ENCODE assay signal across 29 cellular contexts in genomic region chr20:877814-878213, GRCh38. TPM values are rescaled to one million over a fixed set of nuclear protein-coding genes. Genes with fewer than 3 reads are reported as not detected.
"Had no signal": no experiment of that assay in that cellular context is flagged by ENCODE, and none has a peak within 500 bp of the region (broad histone marks: within the 10 kb centered on the region; RNA-seq: fewer than 3 reads in every experiment).

No MANE protein-coding gene starts in this region.

- H3K4me3 Mint-ChIP-seq: stimulated activated effector memory CD8-positive, alpha-beta T cell treated with anti-CD3 and anti-CD28 coated beads, Interleukin-12 subunit alpha, Interleukin-12 subunit beta, amount 100 ng/mL, for 72 hours; stimulated activated memory B cell treated with anti-CD40 and anti-IgM and Interleukin-4, amounts not matched to agents 10 μg/mL and 1 μg/mL and 100 μg/mL, for 72 hours; stimulated activated naive B cell treated with anti-CD40 and anti-IgM and Interleukin-4, amounts not matched to agents 10 μg/mL and 1 μg/mL and 100 μg/mL, for 72 hours; stimulated activated naive CD8-positive, alpha-beta T cell treated with anti-CD3 and anti-CD28 coated beads, Interleukin-15, amount 100 ng/mL, for 72 hours; stimulated activated naive CD8-positive, alpha-beta T cell treated with anti-CD3 and anti-CD28 coated beads, Interleukin-15, Interleukin-2, amounts not matched to agents 100 ng/mL and 50 ng/mL, for 24 hours; type B pancreatic cell had no signal

- H3K27me3 ChIP-seq: suprapubic skin, testis, thyroid gland, tibial artery, tibial nerve, transverse colon, upper lobe of left lung, upper lobe of right lung, uterus, vagina had no signal

- H3K9me3 Mint-ChIP-seq: stimulated activated effector memory CD8-positive, alpha-beta T cell treated with anti-CD3 and anti-CD28 coated beads, Interleukin-12 subunit alpha, Interleukin-12 subunit beta, amount 100 ng/mL, for 72 hours; stimulated activated memory B cell treated with anti-CD40 and anti-IgM and Interleukin-4, amounts not matched to agents 10 μg/mL and 1 μg/mL and 100 μg/mL, for 72 hours; stimulated activated naive B cell treated with anti-CD40 and anti-IgM and Interleukin-4, amounts not matched to agents 10 μg/mL and 1 μg/mL and 100 μg/mL, for 72 hours; stimulated activated naive CD8-positive, alpha-beta T cell treated with anti-CD3 and anti-CD28 coated beads, Interleukin-15, amount 100 ng/mL, for 72 hours; stimulated activated naive CD8-positive, alpha-beta T cell treated with anti-CD3 and anti-CD28 coated beads, Interleukin-15, Interleukin-2, amounts not matched to agents 100 ng/mL and 50 ng/mL, for 24 hours; type B pancreatic cell had no signal

- H3K27ac ChIP-seq: stomach, suprapubic skin, testis, thoracic aorta, thyroid gland, tibial artery, tibial nerve, transverse colon, upper lobe of left lung, upper lobe of right lung, uterus, vagina had no signal

- H3K4me3 ChIP-seq: stomach, suprapubic skin, testis, thoracic aorta, thyroid gland, tibial artery, tibial nerve, transverse colon, upper lobe of left lung, upper lobe of right lung, uterus, vagina had no signal

- H3K4me1 ChIP-seq: stomach, testis, thyroid gland, tibial artery, tibial nerve, transverse colon, upper lobe of right lung, uterus, vagina had no signal

- ATAC-seq: stimulated activated effector memory CD8-positive, alpha-beta T cell treated with anti-CD3 and anti-CD28 coated beads, Interleukin-12 subunit alpha, Interleukin-12 subunit beta, amount 100 ng/mL, for 72 hours; stimulated activated memory B cell treated with anti-CD40 and anti-IgM and Interleukin-4, amounts not matched to agents 10 μg/mL and 1 μg/mL and 100 μg/mL, for 72 hours; stimulated activated naive B cell treated with anti-CD40 and anti-IgM and Interleukin-4, amounts not matched to agents 10 μg/mL and 1 μg/mL and 100 μg/mL, for 72 hours; stimulated activated naive CD8-positive, alpha-beta T cell treated with anti-CD3 and anti-CD28 coated beads, Interleukin-15, amount 100 ng/mL, for 72 hours; stimulated activated naive CD8-positive, alpha-beta T cell treated with anti-CD3 and anti-CD28 coated beads, Interleukin-15, Interleukin-2, amounts not matched to agents 100 U/mL and 50 U/mL, for 24 hours; upper lobe of right lung had no signal

- H3K9me3 ChIP-seq: stomach, suprapubic skin, testis, thoracic aorta, thyroid gland, tibial artery, tibial nerve, transverse colon, upper lobe of left lung, upper lobe of right lung, uterus, vagina had no signal

- H3K36me3 ChIP-seq: stomach, suprapubic skin, thoracic aorta, thyroid gland, tibial artery, tibial nerve, transverse colon, upper lobe of left lung, upper lobe of right lung, uterus, vagina had no signal

- DNase-seq: stimulated activated CD4-positive, alpha-beta T cell treated with anti-CD3 and anti-CD28 coated beads, Interleukin-2, amount 100 ng/mL, for 48 hours; stimulated activated CD4-positive, alpha-beta T cell treated with anti-CD3 and anti-CD28 coated beads, Interleukin-4, amount 100 ng/mL, for 1 hour; stimulated activated CD4-positive, alpha-beta T cell treated with anti-CD3 and anti-CD28 coated beads, Interleukin-4, amount 100 ng/mL, for 24 hours; stimulated activated CD4-positive, alpha-beta T cell treated with anti-CD3 and anti-CD28 coated beads, Interleukin-4, amount 100 ng/mL, for 4 hours; stimulated activated CD8-positive, alpha-beta memory T cell treated with anti-CD3 and anti-CD28 coated beads, Interleukin-4, amount 100 ng/mL, for 48 hours; stimulated activated naive B cell treated with anti-CD40 and anti-IgM and Interleukin-4, amounts not matched to agents 10 μg/mL and 1 μg/mL and 100 μg/mL, for 72 hours; stimulated activated naive CD4-positive, alpha-beta T cell; stimulated activated naive CD4-positive, alpha-beta T cell treated with Interleukin-2 at 50 U/mL for 16 hours; stimulated activated naive CD8-positive, alpha-beta T cell treated with anti-CD3 and anti-CD28 coated beads, Interleukin-15, amount 100 ng/mL, for 72 hours; stimulated activated naive CD8-positive, alpha-beta T cell treated with anti-CD3 and anti-CD28 coated beads, Interleukin-15, Interleukin-2, amounts not matched to agents 100 U/mL and 50 U/mL, for 24 hours; stomach; substantia nigra; testis; tibial artery; transverse colon; trophoblast cell; upper lobe of left lung; upper lobe of right lung; uterus had no signal

- H3K27me3 Mint-ChIP-seq: stimulated activated naive CD8-positive, alpha-beta T cell treated with anti-CD3 and anti-CD28 coated beads, Interleukin-15, amount 100 ng/mL, for 72 hours had no signal

- H3K36me3 Mint-ChIP-seq: stimulated activated memory B cell treated with anti-CD40 and anti-IgM and Interleukin-4, amounts not matched to agents 10 μg/mL and 1 μg/mL and 100 μg/mL, for 72 hours; stimulated activated naive B cell treated with anti-CD40 and anti-IgM and Interleukin-4, amounts not matched to agents 10 μg/mL and 1 μg/mL and 100 μg/mL, for 72 hours; type B pancreatic cell had no signal

- H3K27ac Mint-ChIP-seq: stimulated activated effector memory CD8-positive, alpha-beta T cell treated with anti-CD3 and anti-CD28 coated beads, Interleukin-12 subunit alpha, Interleukin-12 subunit beta, amount 100 ng/mL, for 72 hours; stimulated activated memory B cell treated with anti-CD40 and anti-IgM and Interleukin-4, amounts not matched to agents 10 μg/mL and 1 μg/mL and 100 μg/mL, for 72 hours; stimulated activated naive B cell treated with anti-CD40 and anti-IgM and Interleukin-4, amounts not matched to agents 10 μg/mL and 1 μg/mL and 100 μg/mL, for 72 hours; stimulated activated naive CD8-positive, alpha-beta T cell treated with anti-CD3 and anti-CD28 coated beads, Interleukin-15, amount 100 ng/mL, for 72 hours; stimulated activated naive CD8-positive, alpha-beta T cell treated with anti-CD3 and anti-CD28 coated beads, Interleukin-15, Interleukin-2, amounts not matched to agents 100 ng/mL and 50 ng/mL, for 24 hours; type B pancreatic cell had no signal

RNA-seq across cellular contexts. Expression of gene ANGPT4, which starts 38.3 kb away (rescaled TPM):
- total RNA-seq: temporal lobe had no signal
